Comparison of ENCODE assay signal across 26 cellular contexts in genomic region chr9:87020169-87020935, GRCh38.
"Had no signal": no experiment of that assay in that cellular context is flagged by ENCODE, and none has a peak within 500 bp of the region (broad histone marks: within the 10 kb centered on the region; RNA-seq: fewer than 3 reads in every experiment).

No MANE protein-coding gene starts in this region.

- H3K27ac Mint-ChIP-seq: effector memory CD8-positive, alpha-beta T cell; naive thymus-derived CD8-positive, alpha-beta T cell; stimulated activated memory B cell treated with anti-CD40 and anti-IgM and Interleukin-4, amounts not matched to agents 10 μg/mL and 1 μg/mL and 100 μg/mL, for 72 hours had no signal

- DNase-seq: cortex of kidney; effector memory CD8-positive, alpha-beta T cell; erythroblast; esophagus squamous epithelium; foreskin melanocyte; mesendoderm; naive thymus-derived CD8-positive, alpha-beta T cell; posterior cingulate gyrus; psoas muscle; right cardiac atrium; sigmoid colon; stimulated activated CD4-positive, alpha-beta T cell treated with anti-CD3 and anti-CD28 coated beads, Interleukin-2, amount 100 ng/mL, for 24 hours; stimulated activated CD4-positive, alpha-beta T cell treated with anti-CD3 and anti-CD28 coated beads, Interleukin-4, amount 100 ng/mL, for 24 hours; stimulated activated naive CD8-positive, alpha-beta T cell treated with anti-CD3 and anti-CD28 coated beads, Interleukin-15, Interleukin-2, amounts not matched to agents 100 U/mL and 50 U/mL, for 24 hours; substantia nigra; testis; tibial artery; upper lobe of left lung had no signal

- H3K27me3 ChIP-seq: esophagus squamous epithelium, sigmoid colon, testis, tibial artery, upper lobe of left lung had no signal

- H3K36me3 ChIP-seq: esophagus squamous epithelium, sigmoid colon, tibial artery, upper lobe of left lung had no signal

- H3K4me3 ChIP-seq: esophagus squamous epithelium, lung, psoas muscle, sigmoid colon, testis, tibial artery, upper lobe of left lung had no signal

- H3K4me3 Mint-ChIP-seq: central memory CD8-positive, alpha-beta T cell; effector memory CD8-positive, alpha-beta T cell; naive thymus-derived CD8-positive, alpha-beta T cell; neural crest cell; stimulated activated memory B cell treated with anti-CD40 and anti-IgM and Interleukin-4, amounts not matched to agents 10 μg/mL and 1 μg/mL and 100 μg/mL, for 72 hours had no signal

- H3K9me3 ChIP-seq: esophagus squamous epithelium, psoas muscle, sigmoid colon, testis, tibial artery, upper lobe of left lung had no signal

- H3K36me3 Mint-ChIP-seq: naive thymus-derived CD8-positive, alpha-beta T cell; stimulated activated memory B cell treated with anti-CD40 and anti-IgM and Interleukin-4, amounts not matched to agents 10 μg/mL and 1 μg/mL and 100 μg/mL, for 72 hours had no signal

- H3K27ac ChIP-seq: esophagus squamous epithelium, psoas muscle, sigmoid colon, testis, tibial artery, upper lobe of left lung had no signal

- H3K4me1 ChIP-seq: esophagus squamous epithelium, psoas muscle, testis, tibial artery, upper lobe of left lung had no signal

- H3K27me3 Mint-ChIP-seq: stimulated activated memory B cell treated with anti-CD40 and anti-IgM and Interleukin-4, amounts not matched to agents 10 μg/mL and 1 μg/mL and 100 μg/mL, for 72 hours had no signal

- H3K4me1 Mint-ChIP-seq: central memory CD8-positive, alpha-beta T cell; naive thymus-derived CD8-positive, alpha-beta T cell; stimulated activated memory B cell treated with anti-CD40 and anti-IgM and Interleukin-4, amounts not matched to agents 10 μg/mL and 1 μg/mL and 100 μg/mL, for 72 hours had no signal

- ATAC-seq: effector memory CD8-positive, alpha-beta T cell; left lobe of liver; naive thymus-derived CD8-positive, alpha-beta T cell; psoas muscle; right cardiac atrium; stimulated activated memory B cell treated with anti-CD40 and anti-IgM and Interleukin-4, amounts not matched to agents 10 μg/mL and 1 μg/mL and 100 μg/mL, for 72 hours; stimulated activated naive CD8-positive, alpha-beta T cell treated with anti-CD3 and anti-CD28 coated beads, Interleukin-15, Interleukin-2, amounts not matched to agents 100 U/mL and 50 U/mL, for 24 hours had no signal

- H3K9me3 Mint-ChIP-seq: central memory CD8-positive, alpha-beta T cell; effector memory CD8-positive, alpha-beta T cell had no signal

- FAIRE-seq: endometrium, keratinocyte, urothelium cell line had no signal
